ENCODE assay signal across 9 cellular contexts in the genomic region with DNA sequence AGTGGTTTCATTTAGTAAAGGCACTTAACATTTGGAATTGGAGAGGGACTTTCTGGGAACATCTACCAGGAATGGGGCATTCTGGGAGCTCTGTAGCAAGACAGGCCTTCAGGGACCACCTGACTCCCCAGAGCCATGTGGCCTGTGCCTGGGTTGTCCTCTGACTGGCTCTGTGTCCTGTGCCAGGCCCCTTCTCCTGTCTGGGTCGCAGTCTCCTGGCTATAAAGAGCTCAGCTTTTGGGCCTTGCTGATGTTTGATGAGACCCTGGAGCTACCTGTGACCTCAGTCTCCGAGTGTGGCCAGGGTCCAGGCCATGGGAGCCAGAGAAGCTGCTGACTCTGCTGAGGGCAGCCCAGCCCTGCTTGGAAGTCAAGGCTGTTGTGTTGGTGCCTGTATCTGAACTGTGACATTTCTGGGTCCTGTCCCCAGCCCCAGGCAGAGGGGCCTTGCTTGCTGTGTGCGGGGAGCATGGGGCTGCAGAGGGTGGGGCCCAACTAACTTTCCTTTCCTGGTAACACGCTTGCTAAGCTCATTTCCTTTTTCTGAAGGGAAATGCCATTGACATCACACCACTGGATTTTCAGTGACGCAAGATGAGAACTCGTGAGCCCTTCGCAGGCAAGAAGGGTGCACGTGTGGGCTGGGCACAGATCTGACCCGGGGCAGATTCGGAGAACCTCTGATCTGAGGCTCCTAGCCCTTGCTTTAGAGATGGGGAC. TPM values are rescaled to one million over a fixed set of nuclear protein-coding genes. Genes with fewer than 3 reads are reported as not detected.
DNase-seq lines count a peak whose midpoint lies in the region; ATAC-seq and TF ChIP-seq lines count a peak whose summit lies in the region.
"Had no signal": no experiment of that assay in that cellular context is flagged by ENCODE, and none has a peak within 500 bp of the region (broad histone marks: within the 10 kb centered on the region; RNA-seq: fewer than 3 reads in every experiment).

No MANE protein-coding gene starts in this region.

- H3K36me3 Mint-ChIP-seq in CD4-positive, CD25-positive, alpha-beta regulatory T cell: no peaks in the 10 kb centered on the region
- no peaks in the 10 kb centered on the region for H3K36me3 Mint-ChIP-seq in osteocyte (ENCODE audit: unreplicated experiment)

- H3K9me3 Mint-ChIP-seq in CD4-positive, CD25-positive, alpha-beta regulatory T cell: peaks cover 0 to 10% (median 1%) of the 10 kb centered on the region in 7 donors
- peaks cover 9% of the 10 kb centered on the region for H3K9me3 Mint-ChIP-seq in osteocyte (ENCODE audit: unreplicated experiment)

- peaks cover 20 to 53% (median 42%) of the 10 kb centered on the region in 4 donors for H3K4me1 Mint-ChIP-seq in CD4-positive, CD25-positive, alpha-beta regulatory T cell
- no peaks in the 10 kb centered on the region for H3K4me1 Mint-ChIP-seq in osteocyte (ENCODE audit: unreplicated experiment)

- H3K27me3 Mint-ChIP-seq in CD4-positive, CD25-positive, alpha-beta regulatory T cell: no peaks in the 10 kb centered on the region
- H3K27me3 Mint-ChIP-seq in osteocyte (ENCODE audit: unreplicated experiment): no peaks in the 10 kb centered on the region

- WGBS in esophagus squamous epithelium, 2 donors: 60 to 65% methylated on average over 1 to 4 of the region's 10 CpGs

- ATAC-seq in CD4-positive, CD25-positive, alpha-beta regulatory T cell (ENCODE audit: low read depth in 2 of 2): peak; percentile 70 to 72
- ATAC-seq in GM18519 (IDR thresholded peaks at IDR 0.05; ENCODE audit: low FRiP score, unreplicated experiment) (no peak), HG02798 (IDR thresholded peaks at IDR 0.05; ENCODE audit: poor library complexity, unreplicated experiment) (no peak)

- H3K27ac Mint-ChIP-seq in CD4-positive, CD25-positive, alpha-beta regulatory T cell: peak overlapping the region; percentile 92 to 95 (median 94)
- no peak overlapping the region for H3K27ac Mint-ChIP-seq in osteocyte (ENCODE audit: unreplicated experiment)

- peak; percentile 64 to 90 (median 77) for DNase-seq in CD4-positive, CD25-positive, alpha-beta regulatory T cell
- DNase-seq in UCSD-AML1 (lab: John Stamatoyannopoulos, UW; ENCODE audit: unreplicated experiment) (peak; percentile 48), esophagus squamous epithelium (lab: John Stamatoyannopoulos, UW) (no peak), osteocyte (ENCODE audit: extremely low spot score, unreplicated experiment) (peak; percentile 81), NCI-H1417 (lab: John Stamatoyannopoulos, UW) (no peak), NCI-H2081 treated with DMSO at 0.1 percent for 48 hours (lab: John Stamatoyannopoulos, UW) (no peak)
- DNase-seq: foreskin melanocyte had no signal

- intact Hi-C loops in esophagus squamous epithelium (cut with DNase I): no loop called here

- H3K4me3 ChIP-seq in CD4-positive, CD25-positive, alpha-beta regulatory T cell (ENCODE audit: low read depth, low read length): no peak overlapping the region
- H3K4me3 ChIP-seq in esophagus squamous epithelium: no peak overlapping the region

- H3K36me3 ChIP-seq in CD4-positive, CD25-positive, alpha-beta regulatory T cell (ENCODE audit: control insufficient read depth, insufficient read depth, low read length): no peaks in the 10 kb centered on the region
- no peaks in the 10 kb centered on the region for H3K36me3 ChIP-seq in esophagus squamous epithelium

- peaks cover 4 to 7% of the 10 kb centered on the region in 2 experiments for H3K9me3 ChIP-seq in CD4-positive, CD25-positive, alpha-beta regulatory T cell (ENCODE audit: control insufficient read depth in 2 of 2, low read length in 2 of 2)
- H3K9me3 ChIP-seq in esophagus squamous epithelium: peaks cover 0 to 7% (median 0%) of the 10 kb centered on the region in 3 donors

- TF ChIP-seq CTCF in esophagus squamous epithelium (IDR thresholded peaks at IDR 0.05) (no peak), osteocyte (IDR thresholded peaks at IDR 0.05) (no peak)

- peak in 1 of 4 donors; percentile 19 for TF ChIP-seq POLR2A in esophagus squamous epithelium (IDR thresholded peaks at IDR 0.05)

- H3K4me1 ChIP-seq in CD4-positive, CD25-positive, alpha-beta regulatory T cell (ENCODE audit: control insufficient read depth, insufficient read depth, low read length, poor library complexity, severe bottlenecking): peaks cover 44% of the 10 kb centered on the region
- H3K4me1 ChIP-seq in esophagus squamous epithelium: peaks cover 5 to 30% (median 17%) of the 10 kb centered on the region in 3 donors

- H3K27me3 ChIP-seq in CD4-positive, CD25-positive, alpha-beta regulatory T cell (ENCODE audit: control insufficient read depth, insufficient read depth, low read length): no peaks in the 10 kb centered on the region
- H3K27me3 ChIP-seq in esophagus squamous epithelium: no peaks in the 10 kb centered on the region

- peak overlapping the region; percentile 77 for H3K27ac ChIP-seq in CD4-positive, CD25-positive, alpha-beta regulatory T cell (ENCODE audit: insufficient read depth, low read length, poor library complexity, severe bottlenecking)
- peak overlapping the region; percentile 38 to 89 (median 74) for H3K27ac ChIP-seq in esophagus squamous epithelium

- H3K4me3 Mint-ChIP-seq in CD4-positive, CD25-positive, alpha-beta regulatory T cell: peak overlapping the region; percentile 35 to 56 (median 43)
- no peak overlapping the region for H3K4me3 Mint-ChIP-seq in osteocyte (ENCODE audit: unreplicated experiment)

RNA-seq across cellular contexts. Expression of gene LRRC32, which starts 41.3 kb away (rescaled TPM):
- total RNA-seq in CD4-positive, CD25-positive, alpha-beta regulatory T cell: 71.4 TPM
- polyA plus RNA-seq in CD4-positive, CD25-positive, alpha-beta regulatory T cell: 1 to 10 TPM; 5.0 to 9.6 (median 5.9) TPM
- total RNA-seq in esophagus squamous epithelium (10 to 100 TPM in 2 of 4 donors, 1 to 10 TPM in 2; 3.0 to 23.4 (median 8.5) TPM), osteocyte (35.6 and 39.6 TPM in 2 replicates)

Comparison
In these comparisons a context has a peak if more than half of its experiments do, and no peak if none do; other contexts are left out.
1. ATAC-seq: peak in CD4-positive, CD25-positive, alpha-beta regulatory T cell (2 of 2); none in GM18519 (single experiment) and HG02798 (single experiment).
2. DNase-seq: peak in CD4-positive, CD25-positive, alpha-beta regulatory T cell (3 of 3), UCSD-AML1 (single experiment) and osteocyte (single experiment); none in esophagus squamous epithelium (single experiment), NCI-H1417 (0 of 3) and NCI-H2081 treated with DMSO at 0.1 percent for 48 hours (single experiment).